In the genomic region with DNA sequence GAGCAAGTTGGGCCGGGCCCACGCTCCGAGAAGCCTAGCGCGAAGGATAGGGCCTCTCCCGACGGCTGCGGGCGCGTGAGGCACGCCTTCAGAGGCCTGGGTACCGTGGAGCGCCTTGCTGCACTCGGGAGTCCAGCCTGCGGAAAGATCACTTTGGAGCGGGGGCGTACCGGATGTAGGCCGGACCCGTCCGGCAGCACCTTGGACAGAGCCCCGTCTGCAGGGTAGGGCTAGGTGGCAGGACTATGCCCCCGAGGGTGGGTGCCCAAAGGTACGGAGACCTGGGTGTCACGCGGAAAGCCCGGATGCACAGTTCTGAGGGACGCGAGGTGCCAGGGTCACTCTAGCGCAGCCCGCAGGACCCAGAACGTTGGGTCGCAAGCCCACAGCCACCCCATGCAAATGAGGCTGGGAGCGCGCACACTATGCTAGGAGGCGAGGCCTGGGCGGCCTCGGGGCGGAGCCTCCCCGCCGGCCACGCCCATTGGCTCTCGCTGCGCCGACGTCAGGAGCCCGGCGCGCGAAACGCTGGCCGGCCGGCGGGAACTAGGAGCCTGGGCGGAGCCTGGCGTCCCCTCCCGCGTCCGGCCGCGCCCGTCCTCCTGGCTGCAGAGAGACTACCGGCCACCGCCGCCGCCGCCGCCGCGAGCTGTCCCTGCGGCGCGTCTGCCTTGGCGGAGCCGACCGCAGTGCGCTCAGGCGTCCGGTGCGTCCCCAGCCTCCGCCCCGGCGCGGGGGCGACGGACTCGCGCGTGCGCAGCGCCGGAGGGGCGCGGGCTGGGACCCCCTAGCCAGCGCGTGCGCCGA, we compare ENCODE assay signal across 8 cellular contexts. TPM values are rescaled to one million over a fixed set of nuclear protein-coding genes. Genes with fewer than 3 reads are reported as not detected.
A peak's percentile ranks its signal among the peaks of the same experiment; 100 is the strongest.
DNase-seq lines count a peak whose midpoint lies in the region; ATAC-seq and TF ChIP-seq lines count a peak whose summit lies in the region.

A gene (plus strand): TSS at position 611 of the 807 bp plus-strand sequence. CDS start 327 bp downstream, outside the sequence.

- CTCF ChIA-PET in CD4-positive, alpha-beta memory T cell (lab: Charles Lee; ENCODE audit: partially characterized antibody) = interaction anchor here (0.7 to 1.3 kb wide), 2 partner anchors 22 to 61 kb away, joined by 3 read pairs; no protein-coding TSS in a partner anchor
- CTCF ChIA-PET in activated CD8-positive, alpha-beta T cell treated with anti-CD3 and anti-CD28 coated beads for 36 hours (lab: Charles Lee) = interaction anchor here (0.9 to 1.7 kb wide), 7 partner anchors 9 to 124 kb away, joined by 3 to 14 read pairs (median 4); a partner anchor contains a TSS

- peaks cover 0 to 3% (median 0%) of the 10 kb centered on the region in 8 donors for H3K9me3 Mint-ChIP-seq in CD4-positive, alpha-beta memory T cell
- H3K9me3 Mint-ChIP-seq in activated CD8-positive, alpha-beta T cell treated with anti-CD3 and anti-CD28 coated beads for 36 hours = no peaks in the 10 kb centered on the region

- H3K4me3 ChIP-seq in CD4-positive, alpha-beta memory T cell (ENCODE audit: low read length in 2 of 2) = peak within 1 kb of the TSS; percentile 28 to 64
- H3K4me3 ChIP-seq in lung = peak within 1 kb of the TSS; percentile 65

- H3K27ac Mint-ChIP-seq in CD4-positive, alpha-beta memory T cell = peak within 1 kb of the TSS in 3 of 7 donors; percentile 52 to 78 (median 62)
- no peak within 1 kb of the TSS for H3K27ac Mint-ChIP-seq in activated CD8-positive, alpha-beta T cell treated with anti-CD3 and anti-CD28 coated beads for 36 hours

- peaks cover 23% of the 10 kb centered on the region for H3K27me3 ChIP-seq in CD4-positive, alpha-beta memory T cell (ENCODE audit: insufficient read depth, low read length)
- peaks cover 4% of the 10 kb centered on the region for H3K27me3 ChIP-seq in lung (ENCODE audit: control insufficient read depth, insufficient read depth)

- intact Hi-C loops in CD4-positive, alpha-beta memory T cell (cut with micrococcal nuclease) = loop anchor here (1.0 to 5.0 kb wide), 2 partner anchors 11 to 87 kb away; a partner anchor contains a TSS
- intact Hi-C loops in activated CD8-positive, alpha-beta T cell treated with anti-CD3 and anti-CD28 coated beads for 36 hours (cut with micrococcal nuclease) = no loop called here

- DNase-seq in CD4-positive, alpha-beta memory T cell = peak; percentile 67 to 79 (median 76)
- DNase-seq in NCI-H82 (lab: John Stamatoyannopoulos, UW) = peak; percentile 96
- DNase-seq in activated CD8-positive, alpha-beta T cell treated with anti-CD3 and anti-CD28 coated beads for 36 hours = peak; percentile 86
- peak; percentile 61 for DNase-seq in effector CD4-positive, alpha-beta T cell
- DNase-seq in lung (ENCODE audit: low spot score) = peak; percentile 83
- peak; percentile 36 to 68 (median 41) for DNase-seq in stimulated activated CD4-positive, alpha-beta T cell treated with anti-CD3 and anti-CD28 coated beads, TNF-alpha, amount 100 ng/mL, for 1 hour (ENCODE audit: low read depth in 3 of 3, low spot score in 1 of 3)

- peaks cover 44% of the 10 kb centered on the region for H3K4me1 ChIP-seq in CD4-positive, alpha-beta memory T cell (ENCODE audit: insufficient read depth, low read length)
- H3K4me1 ChIP-seq in lung (ENCODE audit: control insufficient read depth in 2 of 2, insufficient read depth in 2 of 2, low read length in 2 of 2) = peaks cover 2 to 35% of the 10 kb centered on the region in 2 donors

- POLR2A ChIA-PET in CD4-positive, alpha-beta memory T cell (lab: Charles Lee; ENCODE audit: partially characterized antibody) = interaction anchor here (6.8 kb wide), 1 partner anchor 13 kb away, joined by 49 read pairs; a partner anchor contains a TSS
- POLR2A ChIA-PET in activated CD8-positive, alpha-beta T cell treated with anti-CD3 and anti-CD28 coated beads for 36 hours (lab: Charles Lee) = interaction anchor here (0.7 to 2.4 kb wide), 9 partner anchors 10 to 199 kb away, joined by 3 to 20 read pairs (median 4); a partner anchor contains a TSS

- no peak for TF ChIP-seq CTCF in activated CD8-positive, alpha-beta T cell treated with anti-CD3 and anti-CD28 coated beads for 36 hours (IDR thresholded peaks at IDR 0.05)
- TF ChIP-seq CTCF in lung (IDR thresholded peaks at IDR 0.05; ENCODE audit: control extremely low read depth, extremely low read depth) = no peak

- peak; percentile 54 for ATAC-seq in GM19438 (IDR thresholded peaks at IDR 0.05; ENCODE audit: low read depth, unreplicated experiment)
- ATAC-seq in HG03565 (IDR thresholded peaks at IDR 0.05; ENCODE audit: unreplicated experiment) = peak; percentile 56
- peak; percentile 75 for ATAC-seq in activated CD8-positive, alpha-beta T cell treated with anti-CD3 and anti-CD28 coated beads for 36 hours
- peak; percentile 92 for ATAC-seq in lung (ENCODE audit: insufficient read depth, low FRiP score)

- no peaks in the 10 kb centered on the region for H3K9me3 ChIP-seq in CD4-positive, alpha-beta memory T cell (ENCODE audit: control insufficient read depth in 1 of 2, low read length in 2 of 2)
- no peaks in the 10 kb centered on the region for H3K9me3 ChIP-seq in lung (ENCODE audit: control insufficient read depth in 2 of 2, insufficient read depth in 1 of 2, low read length in 1 of 2)

- peak within 1 kb of the TSS; percentile 26 for H3K27ac ChIP-seq in CD4-positive, alpha-beta memory T cell (ENCODE audit: low read depth, low read length)
- peak within 1 kb of the TSS; percentile 29 to 33 for H3K27ac ChIP-seq in lung (ENCODE audit: low read depth in 1 of 2, low read length in 1 of 2)

- H3K4me3 Mint-ChIP-seq in CD4-positive, alpha-beta memory T cell = peak within 1 kb of the TSS; percentile 68 to 84 (median 78)
- H3K4me3 Mint-ChIP-seq in activated CD8-positive, alpha-beta T cell treated with anti-CD3 and anti-CD28 coated beads for 36 hours = peak within 1 kb of the TSS; percentile 79

- no peaks in the 10 kb centered on the region for H3K36me3 Mint-ChIP-seq in CD4-positive, alpha-beta memory T cell
- peaks cover 20% of the 10 kb centered on the region for H3K36me3 Mint-ChIP-seq in activated CD8-positive, alpha-beta T cell treated with anti-CD3 and anti-CD28 coated beads for 36 hours (ENCODE audit: low read depth)

- peaks cover 8 to 15% of the 10 kb centered on the region in 2 donors for H3K27me3 Mint-ChIP-seq in CD4-positive, alpha-beta memory T cell
- peaks cover 21% of the 10 kb centered on the region for H3K27me3 Mint-ChIP-seq in activated CD8-positive, alpha-beta T cell treated with anti-CD3 and anti-CD28 coated beads for 36 hours

- WGBS in lung, 2 donors = 1% methylated on average over 76 to 98 of the region's 98 CpGs

- H3K36me3 ChIP-seq in CD4-positive, alpha-beta memory T cell (ENCODE audit: insufficient read depth, low read length) = no peaks in the 10 kb centered on the region
- H3K36me3 ChIP-seq in lung (ENCODE audit: control insufficient read depth in 2 of 2, insufficient read depth in 2 of 2, low read length in 2 of 2) = no peaks in the 10 kb centered on the region

- peaks cover 3 to 33% (median 20%) of the 10 kb centered on the region in 4 donors for H3K4me1 Mint-ChIP-seq in CD4-positive, alpha-beta memory T cell
- H3K4me1 Mint-ChIP-seq in activated CD8-positive, alpha-beta T cell treated with anti-CD3 and anti-CD28 coated beads for 36 hours (ENCODE audit: low read depth) = peaks cover 26% of the 10 kb centered on the region

RNA-seq across cellular contexts. Expression of the gene that starts here (rescaled TPM):
- 1 to 10 TPM; 1.5 to 1.7 TPM for total RNA-seq in CD4-positive, alpha-beta memory T cell
- under 1 TPM; 0.77 to 0.81 TPM for polyA plus RNA-seq in CD4-positive, alpha-beta memory T cell
- total RNA-seq in activated CD8-positive, alpha-beta T cell treated with anti-CD3 and anti-CD28 coated beads for 36 hours = 10 to 100 TPM; 29.4 to 30.4 TPM
- 10 to 100 TPM in 1 of 2 donors, 1 to 10 TPM in 1; 4.0 to 21.3 TPM for total RNA-seq in lung
- polyA plus RNA-seq in lung = 10 to 100 TPM; 10.6 to 15.6 TPM

Comparison
In these comparisons a context has a peak if more than half of its experiments do, and no peak if none do; other contexts are left out.
1. Peak in every context shown above with its lines: DNase-seq, ATAC-seq, H3K4me3 ChIP-seq and H3K27ac ChIP-seq.
2. RNA of the gene that starts here (polyA plus RNA-seq): 10.6 to 15.6 TPM in lung; 0.77 to 0.81 TPM in CD4-positive, alpha-beta memory T cell; every median in the first group is over 4 times any median in the second.
3. DNase-seq: peak in every context shown above with its lines; median percentile 96 in NCI-H82; 86 in activated CD8-positive, alpha-beta T cell treated with anti-CD3 and anti-CD28 coated beads for 36 hours; 83 in lung; 76 in CD4-positive, alpha-beta memory T cell; 61 in effector CD4-positive, alpha-beta T cell; 41 in stimulated activated CD4-positive, alpha-beta T cell treated with anti-CD3 and anti-CD28 coated beads, TNF-alpha, amount 100 ng/mL, for 1 hour.